In the genomic region with DNA sequence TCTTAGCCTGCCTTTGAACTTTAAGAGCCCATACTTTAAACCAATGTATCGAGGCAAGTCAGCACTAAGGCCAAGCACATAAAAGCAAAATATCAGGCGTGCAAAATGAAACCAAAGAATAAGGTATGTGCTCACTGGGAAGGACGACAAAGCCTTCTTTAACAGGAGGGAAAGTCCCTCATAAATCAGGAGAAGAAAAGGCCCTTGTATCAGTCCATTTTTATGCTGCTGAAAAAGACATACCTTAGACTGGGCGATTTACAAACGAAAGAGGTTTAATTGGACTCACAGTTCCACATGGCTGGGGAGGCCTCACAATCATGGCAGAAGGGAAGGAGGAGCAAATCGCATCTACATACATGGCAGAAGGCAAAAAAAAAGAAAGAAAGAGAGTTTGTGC, we compare ENCODE assay signal across 1 cellular context.
TF ChIP-seq lines count a peak whose summit lies in the region.

No MANE protein-coding gene starts in this region.

TF ChIP-seq in GM23338, 12 proteins besides CTCF, POLR2A, EP300 and RAD21 (continued from another document):
- no peak for TF ChIP-seq ZNF462 (CRISPR knock-in tag; IDR thresholded peaks at IDR 0.05)
- TF ChIP-seq EZH2 (IDR thresholded peaks at IDR 0.05; ENCODE audit: low read depth, unreplicated experiment): no peak
- TF ChIP-seq POLR2AphosphoS5 (IDR thresholded peaks at IDR 0.05; ENCODE audit: low read depth): no peak
- TF ChIP-seq NANOG (IDR thresholded peaks at IDR 0.05; ENCODE audit: borderline replicate concordance): no peak
- no peak for TF ChIP-seq STAT1 (IDR thresholded peaks at IDR 0.05; ENCODE audit: unreplicated experiment)
- no peak for TF ChIP-seq JUNB (IDR thresholded peaks at IDR 0.05; ENCODE audit: unreplicated experiment)
- TF ChIP-seq, protein P1, sequence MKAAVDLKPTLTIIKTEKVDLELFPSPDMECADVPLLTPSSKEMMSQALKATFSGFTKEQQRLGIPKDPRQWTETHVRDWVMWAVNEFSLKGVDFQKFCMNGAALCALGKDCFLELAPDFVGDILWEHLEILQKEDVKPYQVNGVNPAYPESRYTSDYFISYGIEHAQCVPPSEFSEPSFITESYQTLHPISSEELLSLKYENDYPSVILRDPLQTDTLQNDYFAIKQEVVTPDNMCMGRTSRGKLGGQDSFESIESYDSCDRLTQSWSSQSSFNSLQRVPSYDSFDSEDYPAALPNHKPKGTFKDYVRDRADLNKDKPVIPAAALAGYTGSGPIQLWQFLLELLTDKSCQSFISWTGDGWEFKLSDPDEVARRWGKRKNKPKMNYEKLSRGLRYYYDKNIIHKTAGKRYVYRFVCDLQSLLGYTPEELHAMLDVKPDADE (IDR thresholded peaks at IDR 0.05): no peak
- no peak for TF ChIP-seq ZNF331 (CRISPR knock-in tag; IDR thresholded peaks at IDR 0.05; ENCODE audit: low read depth)
